ENCODE assay signal across 9 cellular contexts in the genomic region with DNA sequence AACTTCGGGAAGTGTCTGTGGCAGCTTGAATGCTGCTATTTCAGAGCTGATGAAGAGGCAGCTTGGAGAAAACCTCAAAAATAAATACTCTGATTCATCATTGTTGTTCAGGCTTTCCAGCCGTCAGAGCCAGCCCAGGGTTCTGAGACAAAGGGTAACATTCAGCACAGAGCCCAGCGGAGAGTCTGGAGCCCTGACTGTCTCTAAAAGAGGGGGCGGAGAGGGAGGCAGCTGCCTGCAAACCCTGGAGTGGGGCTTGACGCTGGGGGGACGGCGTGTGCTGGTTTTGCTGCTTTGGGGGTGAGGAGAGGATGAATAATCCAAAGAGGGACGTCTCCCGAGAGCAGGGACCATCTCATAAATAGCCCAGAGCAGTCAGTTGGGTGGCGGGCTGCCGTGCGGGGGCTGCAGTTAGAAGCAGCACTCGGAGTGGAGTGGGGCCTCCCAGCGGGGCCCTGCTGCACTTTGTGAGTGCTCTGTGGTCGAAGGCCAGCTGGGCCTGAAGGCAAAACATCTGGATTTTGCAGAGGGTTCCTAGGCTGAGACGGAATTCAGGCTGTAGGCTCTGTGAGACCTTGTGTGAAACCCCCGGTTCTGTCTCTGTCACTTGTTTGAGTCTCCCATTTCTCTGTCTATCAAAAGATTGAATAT.
DNase-seq lines count a peak whose midpoint lies in the region; ATAC-seq and TF ChIP-seq lines count a peak whose summit lies in the region.
"Had no signal": no experiment of that assay in that cellular context is flagged by ENCODE, and none has a peak within 500 bp of the region (broad histone marks: within the 10 kb centered on the region; RNA-seq: fewer than 3 reads in every experiment).

No MANE protein-coding gene starts in this region.

- no peaks in the 10 kb centered on the region for H3K27me3 Mint-ChIP-seq in stimulated activated naive CD8-positive, alpha-beta T cell treated with anti-CD3 and anti-CD28 coated beads, Interleukin-15, amount 100 ng/mL, for 72 hours
- no peaks in the 10 kb centered on the region for H3K27me3 Mint-ChIP-seq in effector memory CD8-positive, alpha-beta T cell
- H3K27me3 Mint-ChIP-seq in mesothelial cell of epicardium (ENCODE audit: low read depth): peaks cover 8% of the 10 kb centered on the region

- DNase-seq in stimulated activated naive CD8-positive, alpha-beta T cell treated with anti-CD3 and anti-CD28 coated beads, Interleukin-15, Interleukin-2, amounts not matched to agents 100 U/mL and 50 U/mL, for 24 hours: peak; percentile 20
- DNase-seq in stimulated activated naive CD8-positive, alpha-beta T cell treated with anti-CD3 and anti-CD28 coated beads, Interleukin-15, amount 100 ng/mL, for 72 hours: no peak
- DNase-seq in effector memory CD8-positive, alpha-beta T cell: no peak
- DNase-seq in mesothelial cell of epicardium (ENCODE audit: low spot score in 2 of 2, unreplicated experiment in 2 of 2) (no peak), NCI-H345 (lab: John Stamatoyannopoulos, UW) (no peak)
- DNase-seq: NCI-H2029 treated with DMSO at 0.1 percent for 48 hours had no signal

- H3K4me3 Mint-ChIP-seq in stimulated activated naive CD8-positive, alpha-beta T cell treated with anti-CD3 and anti-CD28 coated beads, Interleukin-15, amount 100 ng/mL, for 72 hours: peak overlapping the region in 1 of 2 donors; percentile 40
- H3K4me3 Mint-ChIP-seq in effector memory CD8-positive, alpha-beta T cell: peak overlapping the region in 1 of 2 donors; percentile 23
- H3K4me3 Mint-ChIP-seq in mesothelial cell of epicardium: no peak overlapping the region

- ATAC-seq in stimulated activated naive CD8-positive, alpha-beta T cell treated with anti-CD3 and anti-CD28 coated beads, Interleukin-15, Interleukin-2, amounts not matched to agents 100 U/mL and 50 U/mL, for 24 hours: no peak
- ATAC-seq in stimulated activated naive CD8-positive, alpha-beta T cell treated with anti-CD3 and anti-CD28 coated beads, Interleukin-15, amount 100 ng/mL, for 72 hours: no peak
- no peak for ATAC-seq in effector memory CD8-positive, alpha-beta T cell (replicated peaks)
- ATAC-seq in GM21737 (IDR thresholded peaks at IDR 0.05; ENCODE audit: unreplicated experiment) (no peak), GM19455 (IDR thresholded peaks at IDR 0.05; ENCODE audit: unreplicated experiment) (no peak), HG03139 (IDR thresholded peaks at IDR 0.05; ENCODE audit: unreplicated experiment) (no peak)

- H3K27ac Mint-ChIP-seq in stimulated activated naive CD8-positive, alpha-beta T cell treated with anti-CD3 and anti-CD28 coated beads, Interleukin-15, amount 100 ng/mL, for 72 hours: peak overlapping the region in 1 of 2 donors; percentile 14
- peak overlapping the region; percentile 57 to 60 for H3K27ac Mint-ChIP-seq in effector memory CD8-positive, alpha-beta T cell
- peak overlapping the region; percentile 15 for H3K27ac Mint-ChIP-seq in mesothelial cell of epicardium

- H3K4me1 Mint-ChIP-seq in stimulated activated naive CD8-positive, alpha-beta T cell treated with anti-CD3 and anti-CD28 coated beads, Interleukin-15, amount 100 ng/mL, for 72 hours: peaks cover 81% of the 10 kb centered on the region
- H3K4me1 Mint-ChIP-seq in effector memory CD8-positive, alpha-beta T cell (ENCODE audit: low read depth in 2 of 2): peaks cover 30% of the 10 kb centered on the region in 2 donors
- peaks cover 54% of the 10 kb centered on the region for H3K4me1 Mint-ChIP-seq in mesothelial cell of epicardium

- no peaks in the 10 kb centered on the region for H3K9me3 Mint-ChIP-seq in stimulated activated naive CD8-positive, alpha-beta T cell treated with anti-CD3 and anti-CD28 coated beads, Interleukin-15, amount 100 ng/mL, for 72 hours
- H3K9me3 Mint-ChIP-seq in effector memory CD8-positive, alpha-beta T cell: no peaks in the 10 kb centered on the region
- peaks cover under 1% of the 10 kb centered on the region for H3K9me3 Mint-ChIP-seq in mesothelial cell of epicardium

- H3K36me3 Mint-ChIP-seq in effector memory CD8-positive, alpha-beta T cell (ENCODE audit: insufficient read depth): no peaks in the 10 kb centered on the region
- no peaks in the 10 kb centered on the region for H3K36me3 Mint-ChIP-seq in mesothelial cell of epicardium

- no peak for TF ChIP-seq CTCF in mesothelial cell of epicardium (IDR thresholded peaks at IDR 0.05; ENCODE audit: unreplicated experiment)
